In the genomic region with DNA sequence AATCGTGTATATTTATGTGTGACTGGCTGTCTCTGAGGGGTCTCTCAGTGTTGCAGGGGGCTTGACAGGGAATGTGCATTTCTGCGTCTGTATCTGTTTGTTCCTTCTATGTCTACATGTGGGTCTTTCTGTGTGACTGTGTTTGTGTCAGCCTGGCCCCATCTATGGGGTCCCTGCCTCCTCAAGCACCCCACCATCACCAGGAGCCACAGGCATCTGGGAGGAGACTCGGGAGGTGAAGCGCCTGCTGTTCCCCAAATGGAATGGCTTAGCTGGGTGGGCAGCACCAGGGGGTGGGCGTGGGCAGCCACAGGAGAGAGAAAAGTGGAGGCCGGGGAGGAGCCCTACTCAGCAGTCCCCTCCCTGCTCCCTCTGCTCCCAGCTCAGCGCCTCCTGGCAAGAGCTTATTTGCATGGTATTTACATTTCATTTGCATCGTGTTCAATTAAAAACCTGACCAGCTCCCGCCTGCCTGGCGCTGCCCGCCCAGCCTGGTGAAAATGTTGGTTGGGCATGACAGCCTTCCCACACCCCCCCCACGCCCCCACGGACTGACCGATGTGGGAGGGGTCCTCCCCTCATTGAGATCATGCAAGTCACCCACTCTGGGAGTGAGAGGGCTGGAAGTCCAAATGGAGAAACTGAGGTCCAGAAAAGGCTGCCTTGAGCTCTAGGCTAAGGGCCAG, we compare ENCODE assay signal across 8 cellular contexts. TPM values are rescaled to one million over a fixed set of nuclear protein-coding genes. Genes with fewer than 3 reads are reported as not detected.
DNase-seq lines count a peak whose midpoint lies in the region; ATAC-seq and TF ChIP-seq lines count a peak whose summit lies in the region.

No MANE protein-coding gene starts in this region.

- peak overlapping the region; percentile 84 to 95 for H3K27ac ChIP-seq in coronary artery
- H3K27ac ChIP-seq in lower lobe of right lung = peak overlapping the region; percentile 39
- H3K27ac ChIP-seq in suprapubic skin = peak overlapping the region; percentile 94
- H3K27ac ChIP-seq in PC-3 (ENCODE audit: low read length) = no peak overlapping the region

- no peak for TF ChIP-seq EP300 in suprapubic skin (IDR thresholded peaks at IDR 0.05)

- no peak for TF ChIP-seq CTCF in coronary artery (IDR thresholded peaks at IDR 0.05)
- no peak for TF ChIP-seq CTCF in lower lobe of right lung (IDR thresholded peaks at IDR 0.05)
- no peak for TF ChIP-seq CTCF in suprapubic skin (IDR thresholded peaks at IDR 0.05)
- TF ChIP-seq CTCF in PC-3 (conservative IDR thresholded peaks at IDR 0.05; ENCODE audit: low read depth, low read length) = no peak

- 25% methylated on average over 6 of the region's 14 CpGs for WGBS in suprapubic skin

- no peak overlapping the region for H3K9ac ChIP-seq in PC-3 (ENCODE audit: low read length)

- no peaks in the 10 kb centered on the region for H3K79me2 ChIP-seq in PC-3 (ENCODE audit: low read length)

- H3K4me1 ChIP-seq in lower lobe of right lung = peaks cover 32% of the 10 kb centered on the region
- H3K4me1 ChIP-seq in suprapubic skin = peaks cover 35% of the 10 kb centered on the region
- H3K4me1 ChIP-seq in PC-3 (ENCODE audit: insufficient read depth, low read length) = peaks cover 13% of the 10 kb centered on the region

- DNase-seq in COLO829 (ENCODE audit: low spot score) (peak; percentile 41), NCI-H2227 (lab: John Stamatoyannopoulos, UW; ENCODE audit: unreplicated experiment) (peak; percentile 73), coronary artery (ENCODE audit: low spot score) (peak; percentile 90), lower lobe of right lung (peak; percentile 73), suprapubic skin (ENCODE audit: low spot score in 2 of 2) (peak; percentile 90), PC-3 (no peak), DMS79 treated with DMSO at 0.1 percent for 48 hours (lab: John Stamatoyannopoulos, UW) (no peak), NK-92 (lab: John Stamatoyannopoulos, UW; ENCODE audit: unreplicated experiment) (no peak)

- POLR2A ChIA-PET in PC-3 (lab: Charles Lee; ENCODE audit: unreplicated experiment) = no interaction called here

- intact Hi-C loops in lower lobe of right lung (cut with DNase I) = loop anchor here (10.0 kb wide), 1 partner anchor 64 kb away; no protein-coding TSS in a partner anchor
- intact Hi-C loops in PC-3 (cut with micrococcal nuclease) = loop anchor here (5.0 kb wide), 1 partner anchor 69 kb away; no protein-coding TSS in a partner anchor

- H3K4me3 ChIP-seq in coronary artery = peak overlapping the region; percentile 72
- no peak overlapping the region for H3K4me3 ChIP-seq in lower lobe of right lung
- no peak overlapping the region for H3K4me3 ChIP-seq in suprapubic skin
- no peak overlapping the region for H3K4me3 ChIP-seq in PC-3 (ENCODE audit: low read length)

- no peaks in the 10 kb centered on the region for H3K9me2 ChIP-seq in PC-3 (replicated peaks; ENCODE audit: low read length)

- H3K9me3 ChIP-seq in lower lobe of right lung (no peaks in the 10 kb centered on the region), suprapubic skin (no peaks in the 10 kb centered on the region), PC-3 (ENCODE audit: low read length) (no peaks in the 10 kb centered on the region)

- H3K36me3 ChIP-seq in lower lobe of right lung (no peaks in the 10 kb centered on the region), suprapubic skin (no peaks in the 10 kb centered on the region), PC-3 (ENCODE audit: low read depth, low read length) (no peaks in the 10 kb centered on the region)

- H3K27me3 ChIP-seq in lower lobe of right lung (ENCODE audit: low read depth) = no peaks in the 10 kb centered on the region
- no peaks in the 10 kb centered on the region for H3K27me3 ChIP-seq in suprapubic skin
- no peaks in the 10 kb centered on the region for H3K27me3 ChIP-seq in PC-3 (ENCODE audit: low read length)

- ATAC-seq in lower lobe of right lung (peak; percentile 27 to 38), PC-3 (no peak; the same call in 1 of the 2 replicates)

- H3K4me2 ChIP-seq in PC-3 (ENCODE audit: low read length) = no peak overlapping the region

- no peak for TF ChIP-seq POLR2A in suprapubic skin (IDR thresholded peaks at IDR 0.05)

- no peaks in the 10 kb centered on the region for H3F3A ChIP-seq in PC-3 (ENCODE audit: low read length, unreplicated experiment)

- H2AFZ ChIP-seq in PC-3 (ENCODE audit: low read length) = no peak overlapping the region

- BruUV-seq in PC-3 (replicated peaks; lab: Mats Ljungman, UMichigan) = no TSS peak

- CTCF ChIA-PET in PC-3 (lab: Charles Lee) = no interaction called here

- no peaks in the 10 kb centered on the region for H4K20me1 ChIP-seq in PC-3 (ENCODE audit: low read length)

RNA-seq across cellular contexts. Expression of a gene that starts 50.5 kb away (rescaled TPM):
- total RNA-seq in lower lobe of right lung = 27.3 TPM
- 10 to 100 TPM; 21.8 to 40.6 (median 30.1) TPM for total RNA-seq in suprapubic skin
- 31.1 and 42.4 TPM in 2 replicates for total RNA-seq in PC-3 (2014; rRNA removed)

Comparison
In these comparisons a context has a peak if more than half of its experiments do, and no peak if none do; other contexts are left out.
1. DNase-seq: peak in COLO829 (single experiment), NCI-H2227 (single experiment), coronary artery (single experiment), lower lobe of right lung (single experiment) and suprapubic skin (2 of 2); none in PC-3 (single experiment), DMS79 treated with DMSO at 0.1 percent for 48 hours (single experiment) and NK-92 (single experiment).